ENCODE assay signal across 24 cellular contexts in genomic region chr11:69109101-69109500, GRCh38. TPM values are rescaled to one million over a fixed set of nuclear protein-coding genes. Genes with fewer than 3 reads are reported as not detected.
"Had no signal": no experiment of that assay in that cellular context is flagged by ENCODE, and none has a peak within 500 bp of the region (broad histone marks: within the 10 kb centered on the region; RNA-seq: fewer than 3 reads in every experiment).

No MANE protein-coding gene starts in this region.

- ATAC-seq: mucosa of descending colon; naive thymus-derived CD4-positive, alpha-beta T cell; natural killer cell treated with Interleukin-12 subunit alpha and Interleukin-12 subunit beta and Interleukin-15 and Interleukin-18, amount 100 ng/mL, for 72 hours; right lobe of liver; stimulated activated naive CD8-positive, alpha-beta T cell treated with anti-CD3 and anti-CD28 coated beads, Interleukin-15, amount 100 ng/mL, for 72 hours had no signal

- H3K36me3 Mint-ChIP-seq: immature natural killer cell; natural killer cell treated with Interleukin-12 subunit alpha and Interleukin-12 subunit beta and Interleukin-15 and Interleukin-18, amount 100 ng/mL, for 72 hours; type B pancreatic cell had no signal

- H3K27ac Mint-ChIP-seq: immature natural killer cell; natural killer cell treated with Interleukin-12 subunit alpha and Interleukin-12 subunit beta and Interleukin-15 and Interleukin-18, amount 100 ng/mL, for 72 hours; progenitor cell of endocrine pancreas; stimulated activated naive CD8-positive, alpha-beta T cell treated with anti-CD3 and anti-CD28 coated beads, Interleukin-15, amount 100 ng/mL, for 72 hours; type B pancreatic cell had no signal

- DNase-seq: head of caudate nucleus; hypothalamus; immature natural killer cell; midbrain; naive thymus-derived CD4-positive, alpha-beta T cell; ovary; stimulated activated CD4-positive, alpha-beta T cell treated with anti-CD3 and anti-CD28 coated beads, Interleukin-12 subunit alpha, Interleukin-12 subunit beta, amount 100 ng/mL, for 4 hours; stimulated activated CD4-positive, alpha-beta T cell treated with anti-CD3 and anti-CD28 coated beads, Interleukin-15, amount 100 ng/mL, for 24 hours; stimulated activated CD4-positive, alpha-beta T cell treated with anti-CD3 and anti-CD28 coated beads, Interleukin-2, amount 100 ng/mL, for 24 hours; stimulated activated CD4-positive, alpha-beta T cell treated with anti-CD3 and anti-CD28 coated beads, Interleukin-4, amount 100 ng/mL, for 1 hour; stimulated activated naive CD4-positive, alpha-beta T cell treated with Interleukin-2 at 50 U/mL for 16 hours; stimulated activated naive CD8-positive, alpha-beta T cell treated with anti-CD3 and anti-CD28 coated beads, Interleukin-15, amount 100 ng/mL, for 72 hours; substantia nigra had no signal

- H3K4me3 ChIP-seq: lung, mucosa of descending colon, ovary, right atrium auricular region, right lobe of liver, tibial nerve, vagina had no signal

- FAIRE-seq: islet of Langerhans had no signal

- H3K27me3 Mint-ChIP-seq: naive thymus-derived CD4-positive, alpha-beta T cell; stimulated activated naive CD8-positive, alpha-beta T cell treated with anti-CD3 and anti-CD28 coated beads, Interleukin-15, amount 100 ng/mL, for 72 hours had no signal

- H3K4me1 ChIP-seq: right lobe of liver had no signal

- H3K27me3 ChIP-seq: ovary, right atrium auricular region, right lobe of liver, tibial nerve, vagina had no signal

- H3K27ac ChIP-seq: ovary, right atrium auricular region, right lobe of liver, tibial nerve, vagina had no signal

- H3K4me1 Mint-ChIP-seq: immature natural killer cell had no signal

- H3K4me3 Mint-ChIP-seq: immature natural killer cell; natural killer cell treated with Interleukin-12 subunit alpha and Interleukin-12 subunit beta and Interleukin-15 and Interleukin-18, amount 100 ng/mL, for 72 hours; stimulated activated naive CD8-positive, alpha-beta T cell treated with anti-CD3 and anti-CD28 coated beads, Interleukin-15, amount 100 ng/mL, for 72 hours; type B pancreatic cell had no signal

- H3K36me3 ChIP-seq: ovary, right atrium auricular region, right lobe of liver, vagina had no signal

- H3K9me3 ChIP-seq: mucosa of descending colon, ovary, right atrium auricular region, right lobe of liver, vagina had no signal

RNA-seq across cellular contexts. Expression of gene SMIM38, which starts 46.6 kb away (rescaled TPM):
- total RNA-seq: kidney epithelial cell, right lobe of liver had no signal
- polyA plus RNA-seq: immature natural killer cell; naive thymus-derived CD4-positive, alpha-beta T cell had no signal
